Comparison of ENCODE assay signal across 8 cellular contexts in genomic region chr1:113928950-113929749, GRCh38. TPM values are rescaled to one million over a fixed set of nuclear protein-coding genes. Genes with fewer than 3 reads are reported as not detected.
DNase-seq lines count a peak whose midpoint lies in the region; ATAC-seq and TF ChIP-seq lines count a peak whose summit lies in the region.

HIPK1 (plus strand) TSS chr1:113929324.

- H3K4me1 Mint-ChIP-seq in nephron progenitor cell, result peaks cover 56% of the 10 kb centered on the region
- H3K4me1 Mint-ChIP-seq in stimulated activated naive CD8-positive, alpha-beta T cell treated with anti-CD3 and anti-CD28 coated beads, Interleukin-15, amount 100 ng/mL, for 72 hours, result peaks cover 48% of the 10 kb centered on the region

- DNase-seq in ELR (ENCODE audit: low read depth) (peak; percentile 91), H7 (peak; percentile 96), M059J (ENCODE audit: low read depth) (peak; percentile 88), SHP77 treated with DMSO at 0.1 percent for 48 hours (lab: John Stamatoyannopoulos, UW) (peak; percentile 67), fibroblast of the aortic adventitia (ENCODE audit: low read depth) (peak; percentile 79), nephron progenitor cell (peak; percentile 95)
- DNase-seq in activated effector memory CD4-positive, alpha-beta T cell treated with anti-CD3 and anti-CD28 coated beads, Interleukin-2, amount 50 U/mL, for 16 hours, result peak; percentile 97
- DNase-seq in stimulated activated naive CD8-positive, alpha-beta T cell treated with anti-CD3 and anti-CD28 coated beads, Interleukin-15, amount 100 ng/mL, for 72 hours, result peak; percentile 93 to 94

- H3K27me3 ChIP-seq in H7 (ENCODE audit: control insufficient read depth, insufficient read depth, low read length), result peaks cover 1% of the 10 kb centered on the region; the same call in 1 of the 2 replicates

- peak within 1 kb of the TSS; percentile 99 for H3K27ac Mint-ChIP-seq in nephron progenitor cell
- peak within 1 kb of the TSS; percentile 100 for H3K27ac Mint-ChIP-seq in stimulated activated naive CD8-positive, alpha-beta T cell treated with anti-CD3 and anti-CD28 coated beads, Interleukin-15, amount 100 ng/mL, for 72 hours

- H3K36me3 ChIP-seq in H7 (replicated peaks; ENCODE audit: control insufficient read depth, insufficient read depth, low read length), result no peaks in the 10 kb centered on the region

- peak within 1 kb of the TSS; percentile 97 for H3K4me3 Mint-ChIP-seq in nephron progenitor cell
- peak within 1 kb of the TSS; percentile 97 to 98 for H3K4me3 Mint-ChIP-seq in stimulated activated naive CD8-positive, alpha-beta T cell treated with anti-CD3 and anti-CD28 coated beads, Interleukin-15, amount 100 ng/mL, for 72 hours

- H3K27me3 Mint-ChIP-seq in nephron progenitor cell (ENCODE audit: low read depth, poor library complexity), result peaks cover 25% of the 10 kb centered on the region
- no peaks in the 10 kb centered on the region for H3K27me3 Mint-ChIP-seq in stimulated activated naive CD8-positive, alpha-beta T cell treated with anti-CD3 and anti-CD28 coated beads, Interleukin-15, amount 100 ng/mL, for 72 hours

- peaks cover 4% of the 10 kb centered on the region for H3K36me3 Mint-ChIP-seq in nephron progenitor cell (ENCODE audit: low read depth)

- H3K4me3 ChIP-seq in H7 (ENCODE audit: insufficient read depth, low read depth, low read length) (peak within 1 kb of the TSS; percentile 91), fibroblast of the aortic adventitia (ENCODE audit: low read depth, low read length) (peak within 1 kb of the TSS; percentile 98)

- peak; percentile 67 for ATAC-seq in stimulated activated naive CD8-positive, alpha-beta T cell treated with anti-CD3 and anti-CD28 coated beads, Interleukin-15, amount 100 ng/mL, for 72 hours

- no peak for TF ChIP-seq CTCF in fibroblast of the aortic adventitia (IDR thresholded peaks at IDR 0.05; ENCODE audit: insufficient read depth, low read length)
- TF ChIP-seq CTCF in nephron progenitor cell (IDR thresholded peaks at IDR 0.05), result no peak

- no peaks in the 10 kb centered on the region for H3K9me3 Mint-ChIP-seq in nephron progenitor cell
- H3K9me3 Mint-ChIP-seq in stimulated activated naive CD8-positive, alpha-beta T cell treated with anti-CD3 and anti-CD28 coated beads, Interleukin-15, amount 100 ng/mL, for 72 hours, result no peaks in the 10 kb centered on the region

RNA-seq across cellular contexts. Expression of gene HIPK1, which starts in this region (rescaled TPM):
- total RNA-seq in H7 (2014; rRNA removed; shearing (Covaris generic)), result 33.4 and 39.1 TPM in 2 replicates
- 26.2 and 34.9 TPM in 2 replicates for total RNA-seq in M059J (2014; rRNA removed; shearing (Covaris generic))
- 17.2 and 38.2 TPM in 2 replicates for total RNA-seq in fibroblast of the aortic adventitia (ENCODE audit: low replicate concordance)

Comparison
In these comparisons a context has a peak if more than half of its experiments do, and no peak if none do; other contexts are left out.
1. Peak in every context shown above with its lines: DNase-seq, ATAC-seq and H3K4me3 ChIP-seq.